ENCODE assay signal across 13 cellular contexts in genomic region chr16:46911038-46911437, GRCh38. TPM values are rescaled to one million over a fixed set of nuclear protein-coding genes. Genes with fewer than 3 reads are reported as not detected.
A peak's percentile ranks its signal among the peaks of the same experiment; 100 is the strongest.
DNase-seq lines count a peak whose midpoint lies in the region; ATAC-seq, FAIRE-seq and TF ChIP-seq lines count a peak whose summit lies in the region.
"Had no signal": no experiment of that assay in that cellular context is flagged by ENCODE, and none has a peak within 500 bp of the region (broad histone marks: within the 10 kb centered on the region; RNA-seq: fewer than 3 reads in every experiment).

No MANE protein-coding gene starts in this region.

- peak overlapping the region; percentile 21 for H3K27ac Mint-ChIP-seq in activated T-helper 17 cell treated with anti-CD3 and anti-CD28 coated beads, Interleukin-2, amount 50 U/mL, for 72 hours
- no peak overlapping the region for H3K27ac Mint-ChIP-seq in glutamatergic neuron (ENCODE audit: unreplicated experiment)

- H3K4me1 ChIP-seq in DOHH2 (ENCODE audit: control insufficient read depth, low read length): peaks cover 78% of the 10 kb centered on the region

- H3K4me3 ChIP-seq in DOHH2 (ENCODE audit: low read length): peak overlapping the region; percentile 66
- H3K4me3 ChIP-seq: BLaER1, K562, lung had no signal

- H3F3A ChIP-seq in DOHH2 (ENCODE audit: control insufficient read depth, insufficient read depth): peaks cover 21% of the 10 kb centered on the region

- H3K9me2 ChIP-seq in DOHH2 (replicated peaks; ENCODE audit: control insufficient read depth, low read length): no peaks in the 10 kb centered on the region

- H3K27me3 Mint-ChIP-seq in activated T-helper 17 cell treated with anti-CD3 and anti-CD28 coated beads, Interleukin-2, amount 50 U/mL, for 72 hours: no peaks in the 10 kb centered on the region
- H3K27me3 Mint-ChIP-seq in glutamatergic neuron (ENCODE audit: unreplicated experiment): peaks cover 22% of the 10 kb centered on the region

- peak; percentile 37 for DNase-seq in GM19240 (ENCODE audit: insufficient read length, low spot score)
- DNase-seq in NCI-H2196 treated with DMSO at 0.1 percent for 48 hours (lab: John Stamatoyannopoulos, UW; ENCODE audit: unreplicated experiment): no peak
- no peak for DNase-seq in stimulated activated CD4-positive, alpha-beta T cell treated with anti-CD3 and anti-CD28 coated beads, Interleukin-4, amount 100 ng/mL, for 4 hours
- DNase-seq in HTR-8/SVneo (ENCODE audit: insufficient read length, low spot score): no peak
- no peak for DNase-seq in glutamatergic neuron
- DNase-seq: activated CD4-positive, CD25-positive, alpha-beta regulatory T cell; stimulated activated naive CD4-positive, alpha-beta T cell treated with Interleukin-2 at 50 U/mL for 16 hours had no signal

- H4K20me1 ChIP-seq in DOHH2 (ENCODE audit: control insufficient read depth, insufficient read depth, low read depth, low read length): no peaks in the 10 kb centered on the region

- H3K36me3 Mint-ChIP-seq in activated T-helper 17 cell treated with anti-CD3 and anti-CD28 coated beads, Interleukin-2, amount 50 U/mL, for 72 hours (ENCODE audit: low read depth): peaks cover 14% of the 10 kb centered on the region
- peaks cover 13% of the 10 kb centered on the region for H3K36me3 Mint-ChIP-seq in glutamatergic neuron (ENCODE audit: unreplicated experiment)

- ATAC-seq in HG02973 (IDR thresholded peaks at IDR 0.05; ENCODE audit: unreplicated experiment): peak; percentile 56
- ATAC-seq in activated T-helper 17 cell treated with anti-CD3 and anti-CD28 coated beads, Interleukin-2, amount 50 U/mL, for 72 hours (replicated peaks): peak; percentile 43
- ATAC-seq: K562 had no signal

- H3K27ac ChIP-seq in DOHH2 (ENCODE audit: low read depth, low read length): peak overlapping the region; percentile 95
- H3K27ac ChIP-seq: BLaER1 had no signal

- peak overlapping the region; percentile 82 for H3K4me2 ChIP-seq in DOHH2 (ENCODE audit: low read length)
- H3K4me2 ChIP-seq: BLaER1 had no signal

- peaks cover 17% of the 10 kb centered on the region for H3K4me1 Mint-ChIP-seq in activated T-helper 17 cell treated with anti-CD3 and anti-CD28 coated beads, Interleukin-2, amount 50 U/mL, for 72 hours
- H3K4me1 Mint-ChIP-seq in glutamatergic neuron (ENCODE audit: low read depth, unreplicated experiment): peaks cover 23% of the 10 kb centered on the region

- no peaks in the 10 kb centered on the region for H3K9me3 ChIP-seq in DOHH2 (ENCODE audit: control insufficient read depth, insufficient read depth, low read length)
- H3K9me3 ChIP-seq: BLaER1 had no signal

- H3K9me3 Mint-ChIP-seq in activated T-helper 17 cell treated with anti-CD3 and anti-CD28 coated beads, Interleukin-2, amount 50 U/mL, for 72 hours: no peaks in the 10 kb centered on the region
- H3K9me3 Mint-ChIP-seq in glutamatergic neuron (ENCODE audit: unreplicated experiment): peaks cover 11% of the 10 kb centered on the region

- H3K27me3 ChIP-seq in DOHH2 (ENCODE audit: control insufficient read depth, low read length): no peaks in the 10 kb centered on the region
- H3K27me3 ChIP-seq: BLaER1 had no signal

- H3K79me2 ChIP-seq in DOHH2 (ENCODE audit: control insufficient read depth, low read length): 0 out of 2 replicates have a peak, but pooled peaks cover 3% of the 10 kb centered on the region

- no peak for FAIRE-seq in HTR-8/SVneo (lab: Jason Lieb, UNC)
- FAIRE-seq: K562 had no signal

- H3K4me3 Mint-ChIP-seq in activated T-helper 17 cell treated with anti-CD3 and anti-CD28 coated beads, Interleukin-2, amount 50 U/mL, for 72 hours: peak overlapping the region; percentile 5
- no peak overlapping the region for H3K4me3 Mint-ChIP-seq in glutamatergic neuron (ENCODE audit: unreplicated experiment)

- peaks cover 23% of the 10 kb centered on the region for H3K36me3 ChIP-seq in DOHH2 (ENCODE audit: control insufficient read depth, low read length)

- no peak for TF ChIP-seq CTCF in DOHH2 (IDR thresholded peaks at IDR 0.05; ENCODE audit: low read depth, low read length, poor library complexity, severe bottlenecking)
- no peak for TF ChIP-seq CTCF in glutamatergic neuron (IDR thresholded peaks at IDR 0.05; ENCODE audit: partially characterized antibody, unreplicated experiment)

RNA-seq across cellular contexts. Expression of gene GPT2, which starts 26.9 kb away (rescaled TPM):
- 1 to 10 TPM; 8.4 to 8.5 TPM for total RNA-seq in activated T-helper 17 cell treated with anti-CD3 and anti-CD28 coated beads, Interleukin-2, amount 50 U/mL, for 72 hours
- 70.7 TPM for total RNA-seq in glutamatergic neuron (ENCODE audit: unreplicated experiment)
